In genomic region chr4:3471886-3472285, GRCh38 we compare ENCODE assay signal across 17 cellular contexts. TPM values are rescaled to one million over a fixed set of nuclear protein-coding genes. Genes with fewer than 3 reads are reported as not detected.
DNase-seq lines count a peak whose midpoint lies in the region; TF ChIP-seq lines count a peak whose summit lies in the region.
"Had no signal": no experiment of that assay in that cellular context is flagged by ENCODE, and none has a peak within 500 bp of the region (broad histone marks: within the 10 kb centered on the region; RNA-seq: fewer than 3 reads in every experiment).

No MANE protein-coding gene starts in this region.

- H3K27me3 Mint-ChIP-seq in glutamatergic neuron (ENCODE audit: unreplicated experiment) (peaks cover 5% of the 10 kb centered on the region), neural progenitor cell (ENCODE audit: insufficient read depth, low read depth) (peaks cover 8% of the 10 kb centered on the region)
- H3K27me3 Mint-ChIP-seq: B cell had no signal

- H3K36me3 ChIP-seq in left ventricle myocardium inferior: peaks cover 6% of the 10 kb centered on the region
- peaks cover 7% of the 10 kb centered on the region for H3K36me3 ChIP-seq in right atrium auricular region
- H3K36me3 ChIP-seq in neural progenitor cell: no peaks in the 10 kb centered on the region
- no peaks in the 10 kb centered on the region for H3K36me3 ChIP-seq in vagina

- no peak overlapping the region for H3K9ac ChIP-seq in neural progenitor cell

- H3K79me2 ChIP-seq in neural progenitor cell (ENCODE audit: low read depth): no peaks in the 10 kb centered on the region

- TF ChIP-seq POLR2A in vagina (IDR thresholded peaks at IDR 0.05): no peak

- no peaks in the 10 kb centered on the region for H4K20me1 ChIP-seq in neural progenitor cell (ENCODE audit: low read depth)

- no peak overlapping the region for H3K4me3 Mint-ChIP-seq in glutamatergic neuron (ENCODE audit: unreplicated experiment)
- H3K4me3 Mint-ChIP-seq in neural progenitor cell: no peak overlapping the region
- H3K4me3 Mint-ChIP-seq: B cell; CD4-positive, alpha-beta memory T cell had no signal

- no peak overlapping the region for H2AFZ ChIP-seq in neural progenitor cell (replicated peaks)

- H3K9me3 ChIP-seq in left ventricle myocardium inferior (replicated peaks) (no peaks in the 10 kb centered on the region), right atrium auricular region (no peaks in the 10 kb centered on the region), neural progenitor cell (ENCODE audit: low read depth) (no peaks in the 10 kb centered on the region), vagina (no peaks in the 10 kb centered on the region)

- no peak overlapping the region for H3K27ac Mint-ChIP-seq in glutamatergic neuron (ENCODE audit: unreplicated experiment)
- H3K27ac Mint-ChIP-seq in neural progenitor cell: no peak overlapping the region
- H3K27ac Mint-ChIP-seq: B cell; CD4-positive, alpha-beta memory T cell had no signal

- no peaks in the 10 kb centered on the region for H3K9me3 Mint-ChIP-seq in glutamatergic neuron (ENCODE audit: unreplicated experiment)
- H3K9me3 Mint-ChIP-seq in neural progenitor cell: no peaks in the 10 kb centered on the region
- H3K9me3 Mint-ChIP-seq: CD4-positive, alpha-beta memory T cell had no signal

- intact Hi-C loops in left ventricle myocardium inferior (cut with micrococcal nuclease) (no loop called here), vagina (cut with DNase I) (no loop called here)

- H3K36me3 Mint-ChIP-seq in glutamatergic neuron (ENCODE audit: unreplicated experiment): no peaks in the 10 kb centered on the region
- H3K36me3 Mint-ChIP-seq in neural progenitor cell: no peaks in the 10 kb centered on the region
- H3K36me3 Mint-ChIP-seq: CD4-positive, alpha-beta memory T cell had no signal

- peaks cover 1% of the 10 kb centered on the region for H3K4me1 Mint-ChIP-seq in glutamatergic neuron (ENCODE audit: low read depth, unreplicated experiment)
- H3K4me1 Mint-ChIP-seq in neural progenitor cell: peaks cover 15% of the 10 kb centered on the region
- H3K4me1 Mint-ChIP-seq: B cell; CD4-positive, alpha-beta memory T cell had no signal

- TF ChIP-seq CTCF in left ventricle myocardium inferior (IDR thresholded peaks at IDR 0.05; ENCODE audit: borderline replicate concordance) (no peak), right atrium auricular region (IDR thresholded peaks at IDR 0.05) (no peak), glutamatergic neuron (IDR thresholded peaks at IDR 0.05; ENCODE audit: partially characterized antibody, unreplicated experiment) (no peak), neural progenitor cell (IDR thresholded peaks at IDR 0.05) (no peak), vagina (IDR thresholded peaks at IDR 0.05) (no peak)

- H3K4me2 ChIP-seq in neural progenitor cell: no peak overlapping the region

- DNase-seq in left ventricle myocardium inferior (no peak), right atrium auricular region (ENCODE audit: low spot score) (no peak), glutamatergic neuron (peak; percentile 12), neural progenitor cell (ENCODE audit: low spot score) (peak; percentile 7), H4 (ENCODE audit: low spot score) (no peak), vagina (ENCODE audit: extremely low spot score in 2 of 2) (no peak), NCI-H226 (no peak)
- DNase-seq: ACHN; CD4-positive, alpha-beta memory T cell; DMS79; GOT3 had no signal

- H3K27me3 ChIP-seq in left ventricle myocardium inferior (ENCODE audit: low read depth) (peaks cover 23% of the 10 kb centered on the region), right atrium auricular region (no peaks in the 10 kb centered on the region), neural progenitor cell (peaks cover 50% of the 10 kb centered on the region), vagina (no peaks in the 10 kb centered on the region)

- H3K4me3 ChIP-seq in left ventricle myocardium inferior (no peak overlapping the region), right atrium auricular region (no peak overlapping the region), neural progenitor cell (no peak overlapping the region), vagina (no peak overlapping the region)
- H3K4me3 ChIP-seq: GM12878 had no signal

- peak overlapping the region; percentile 61 for H3K27ac ChIP-seq in left ventricle myocardium inferior (replicated peaks)
- H3K27ac ChIP-seq in right atrium auricular region: peak overlapping the region in 1 of 2 donors; percentile 77
- H3K27ac ChIP-seq in neural progenitor cell: no peak overlapping the region
- no peak overlapping the region for H3K27ac ChIP-seq in vagina
- H3K27ac ChIP-seq: C4-2B, HL-60 had no signal

- peaks cover 17% of the 10 kb centered on the region for H3F3A ChIP-seq in neural progenitor cell (ENCODE audit: low read depth)

- peaks cover 73% of the 10 kb centered on the region for H3K4me1 ChIP-seq in left ventricle myocardium inferior
- H3K4me1 ChIP-seq in right atrium auricular region: peaks cover 0 to 41% of the 10 kb centered on the region in 2 donors
- H3K4me1 ChIP-seq in neural progenitor cell: no peaks in the 10 kb centered on the region
- H3K4me1 ChIP-seq in vagina: peaks cover 7% of the 10 kb centered on the region

RNA-seq across cellular contexts. Expression of gene DOK7, which starts 8.8 kb away (rescaled TPM):
- 46.7 TPM for total RNA-seq in left ventricle myocardium inferior
- 10 to 100 TPM; 31.0 to 68.9 TPM for total RNA-seq in right atrium auricular region
- total RNA-seq in glutamatergic neuron (ENCODE audit: unreplicated experiment): 5.1 TPM
- total RNA-seq in neural progenitor cell (ENCODE audit: low replicate concordance): 0.22 TPM in 1 of 2 replicates, not detected in the other
- total RNA-seq in H4 (2014; rRNA removed; shearing (Covaris generic)): 0.04 and 0.58 TPM in 2 replicates
- total RNA-seq in vagina: 4.7 TPM
- total RNA-seq: CD4-positive, alpha-beta memory T cell; G401 had no signal

RNA-seq across cellular contexts. Expression of gene HGFAC, which starts 30.1 kb away (rescaled TPM):
- total RNA-seq in left ventricle myocardium inferior (0.80 TPM), right atrium auricular region (not detected), glutamatergic neuron (ENCODE audit: unreplicated experiment) (9.4 TPM), neural progenitor cell (ENCODE audit: low replicate concordance) (not detected in 2 replicates), vagina (not detected)
- total RNA-seq in H4 (2014; rRNA removed; shearing (Covaris generic)): 0.10 and 0.39 TPM in 2 replicates
- total RNA-seq: A172, B cell, G401 had no signal

Comparison
In these comparisons a context has a peak if more than half of its experiments do, and no peak if none do; other contexts are left out.
1. DNase-seq: peak in glutamatergic neuron (single experiment) and neural progenitor cell (single experiment); none in left ventricle myocardium inferior (single experiment), right atrium auricular region (single experiment), H4 (single experiment), vagina (0 of 2) and NCI-H226 (single experiment).